ENCODE assay signal across 30 cellular contexts in the genomic region with DNA sequence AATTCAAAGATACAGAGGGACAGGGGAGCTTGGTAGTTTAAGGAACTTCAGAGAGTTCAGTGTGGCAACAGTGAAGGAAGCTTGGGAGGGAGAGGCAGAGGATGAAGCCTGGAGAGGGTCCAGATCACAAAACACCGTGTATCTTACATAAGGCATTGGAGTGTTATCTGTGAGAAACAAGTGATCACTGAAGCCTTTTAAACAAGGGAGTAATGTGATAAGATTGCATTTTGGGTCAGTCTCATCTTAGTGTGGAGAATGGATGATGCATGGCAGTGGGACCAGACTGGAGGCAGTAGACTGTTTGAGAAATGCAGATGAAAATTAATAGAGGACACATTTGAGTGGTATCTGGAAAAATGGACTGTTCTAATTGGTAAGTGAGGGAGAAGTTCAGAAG.
"Had no signal": no experiment of that assay in that cellular context is flagged by ENCODE, and none has a peak within 500 bp of the region (broad histone marks: within the 10 kb centered on the region; RNA-seq: fewer than 3 reads in every experiment).

No MANE protein-coding gene starts in this region.

- H3K27ac Mint-ChIP-seq: activated CD4-positive, alpha-beta memory T cell treated with anti-CD3 and anti-CD28 coated beads for 36 hours; activated CD4-positive, alpha-beta T cell treated with anti-CD3 and anti-CD28 coated beads for 36 hours; activated CD4-positive, alpha-beta T cell treated with anti-CD3 and anti-CD28 coated beads, Interleukin-2, amount 10 ng/mL, durations not matched to agents 24 days and 14 days; activated CD8-positive, alpha-beta memory T cell treated with anti-CD3 and anti-CD28 coated beads, Interleukin-2, amount 10 ng/mL, durations not matched to agents 7 days and 5 days; activated CD8-positive, alpha-beta T cell treated with anti-CD3 and anti-CD28 coated beads, Interleukin-2, amount 10 ng/mL, durations not matched to agents 7 days and 5 days; activated naive CD8-positive, alpha-beta T cell; activated T-cell treated with anti-CD3 and anti-CD28 coated beads, Interleukin-2, amount 50 U/mL, for 24 hours; activated T-helper 17 cell treated with anti-CD3 and anti-CD28 coated beads, Interleukin-2, amount 50 U/mL, for 72 hours; dendritic cell treated with granulocyte-macrophage colony-stimulating factor and Interleukin-4, amounts not matched to agents 40 ng/mL and 50 ng/mL, for 4 days; endodermal cell had no signal

- H3K4me3 Mint-ChIP-seq: activated CD4-positive, alpha-beta memory T cell treated with anti-CD3 and anti-CD28 coated beads for 36 hours; activated CD4-positive, alpha-beta T cell treated with anti-CD3 and anti-CD28 coated beads for 36 hours; activated CD4-positive, alpha-beta T cell treated with anti-CD3 and anti-CD28 coated beads, Interleukin-2, amount 10 ng/mL, durations not matched to agents 24 days and 14 days; activated CD8-positive, alpha-beta memory T cell treated with anti-CD3 and anti-CD28 coated beads, Interleukin-2, amount 10 ng/mL, durations not matched to agents 7 days and 5 days; activated CD8-positive, alpha-beta T cell treated with anti-CD3 and anti-CD28 coated beads, Interleukin-2, amount 10 ng/mL, durations not matched to agents 7 days and 5 days; activated naive CD8-positive, alpha-beta T cell; activated T-cell treated with anti-CD3 and anti-CD28 coated beads, Interleukin-2, amount 50 U/mL, for 24 hours; activated T-helper 17 cell treated with anti-CD3 and anti-CD28 coated beads, Interleukin-2, amount 50 U/mL, for 72 hours; central memory CD8-positive, alpha-beta T cell; dendritic cell treated with granulocyte-macrophage colony-stimulating factor and Interleukin-4, amounts not matched to agents 40 ng/mL and 50 ng/mL, for 4 days; endodermal cell had no signal

- H3K27ac ChIP-seq: brain microvascular endothelial cell, coronary artery, dorsolateral prefrontal cortex, esophagus muscularis mucosa, foreskin keratinocyte, gastrocnemius medialis, heart left ventricle had no signal

- H3K4me1 Mint-ChIP-seq: activated CD4-positive, alpha-beta T cell treated with anti-CD3 and anti-CD28 coated beads for 36 hours; activated CD8-positive, alpha-beta memory T cell treated with anti-CD3 and anti-CD28 coated beads, Interleukin-2, amount 10 ng/mL, durations not matched to agents 7 days and 5 days; activated T-helper 17 cell treated with anti-CD3 and anti-CD28 coated beads, Interleukin-2, amount 50 U/mL, for 72 hours had no signal

- H3K27me3 Mint-ChIP-seq: activated CD4-positive, alpha-beta memory T cell treated with anti-CD3 and anti-CD28 coated beads for 36 hours; activated CD4-positive, alpha-beta T cell treated with anti-CD3 and anti-CD28 coated beads for 36 hours; activated CD4-positive, alpha-beta T cell treated with anti-CD3 and anti-CD28 coated beads, Interleukin-2, amount 10 ng/mL, durations not matched to agents 24 days and 14 days; activated CD8-positive, alpha-beta memory T cell treated with anti-CD3 and anti-CD28 coated beads, Interleukin-2, amount 10 ng/mL, durations not matched to agents 7 days and 5 days; activated naive CD8-positive, alpha-beta T cell; activated T-cell treated with anti-CD3 and anti-CD28 coated beads, Interleukin-2, amount 50 U/mL, for 24 hours; activated T-helper 17 cell treated with anti-CD3 and anti-CD28 coated beads, Interleukin-2, amount 50 U/mL, for 72 hours; central memory CD8-positive, alpha-beta T cell; dendritic cell treated with granulocyte-macrophage colony-stimulating factor and Interleukin-4, amounts not matched to agents 40 ng/mL and 50 ng/mL, for 4 days had no signal

- H3K9me3 Mint-ChIP-seq: activated CD4-positive, alpha-beta memory T cell treated with anti-CD3 and anti-CD28 coated beads for 36 hours; activated CD4-positive, alpha-beta T cell treated with anti-CD3 and anti-CD28 coated beads, Interleukin-2, amount 10 ng/mL, durations not matched to agents 24 days and 14 days; activated T-cell treated with anti-CD3 and anti-CD28 coated beads, Interleukin-2, amount 50 U/mL, for 24 hours; activated T-helper 17 cell treated with anti-CD3 and anti-CD28 coated beads, Interleukin-2, amount 50 U/mL, for 72 hours; central memory CD8-positive, alpha-beta T cell; dendritic cell treated with granulocyte-macrophage colony-stimulating factor and Interleukin-4, amounts not matched to agents 40 ng/mL and 50 ng/mL, for 4 days; endodermal cell had no signal

- H3K4me1 ChIP-seq: foreskin keratinocyte had no signal

- H3K27me3 ChIP-seq: brain microvascular endothelial cell, dorsolateral prefrontal cortex, esophagus muscularis mucosa, foreskin keratinocyte, gastrocnemius medialis, heart left ventricle had no signal

- H3K4me3 ChIP-seq: coronary artery, dorsolateral prefrontal cortex, esophagus muscularis mucosa, gastrocnemius medialis, heart left ventricle had no signal

- DNase-seq: activated CD4-positive, alpha-beta memory T cell treated with anti-CD3 and anti-CD28 coated beads for 36 hours; activated CD4-positive, alpha-beta T cell treated with anti-CD3 and anti-CD28 coated beads for 36 hours; activated CD4-positive, alpha-beta T cell treated with anti-CD3 and anti-CD28 coated beads, Interleukin-2, amount 10 ng/mL, durations not matched to agents 24 days and 14 days; activated CD4-positive, CD25-positive, alpha-beta regulatory T cell; activated CD4-positive, CD25-positive, alpha-beta regulatory T cell treated with anti-CD3 and anti-CD28 coated beads, Interleukin-2, amount 50 U/mL, for 72 hours; activated CD8-positive, alpha-beta memory T cell treated with anti-CD3 and anti-CD28 coated beads, Interleukin-2, amount 10 ng/mL, durations not matched to agents 7 days and 5 days; activated CD8-positive, alpha-beta memory T cell treated with anti-CD3 and anti-CD28 coated beads, Interleukin-2, amount 50 U/mL, for 4 hours; activated CD8-positive, alpha-beta T cell treated with anti-CD3 and anti-CD28 coated beads, Interleukin-2, amount 10 ng/mL, durations not matched to agents 7 days and 5 days; activated effector memory CD4-positive, alpha-beta T cell treated with Interleukin-2 at 50 U/mL for 16 hours; activated gamma-delta T cell treated with Interleukin-2 at 50 U/mL for 16 hours; activated naive CD4-positive, alpha-beta T cell treated with anti-CD3 and anti-CD28 coated beads, Interleukin-2, amount 50 U/mL, for 16 hours; activated naive CD4-positive, alpha-beta T cell treated with Interleukin-2 at 50 U/mL for 16 hours; activated T-cell treated with anti-CD3 and anti-CD28 coated beads, Interleukin-2, amount 50 U/mL, for 24 hours; amniotic stem cell; anterior cingulate cortex; brain microvascular endothelial cell; dorsolateral prefrontal cortex; effector memory CD4-positive, alpha-beta T cell; endodermal cell; foreskin keratinocyte; gastrocnemius medialis; glutamatergic neuron; heart left ventricle; T-helper 2 cell had no signal

- H3K9me3 ChIP-seq: esophagus muscularis mucosa, gastrocnemius medialis, heart left ventricle had no signal

- ATAC-seq: activated CD4-positive, alpha-beta T cell treated with anti-CD3 and anti-CD28 coated beads for 36 hours; activated CD8-positive, alpha-beta memory T cell treated with anti-CD3 and anti-CD28 coated beads, Interleukin-2, amount 10 ng/mL, durations not matched to agents 7 days and 5 days; activated CD8-positive, alpha-beta T cell treated with anti-CD3 and anti-CD28 coated beads, Interleukin-2, amount 10 ng/mL, durations not matched to agents 7 days and 5 days; activated T-helper 17 cell treated with anti-CD3 and anti-CD28 coated beads, Interleukin-2, amount 50 U/mL, for 72 hours; foreskin keratinocyte; gastrocnemius medialis; heart left ventricle had no signal

- H3K36me3 ChIP-seq: brain microvascular endothelial cell had no signal
